ENCODE assay signal across 8 cellular contexts in the genomic region with DNA sequence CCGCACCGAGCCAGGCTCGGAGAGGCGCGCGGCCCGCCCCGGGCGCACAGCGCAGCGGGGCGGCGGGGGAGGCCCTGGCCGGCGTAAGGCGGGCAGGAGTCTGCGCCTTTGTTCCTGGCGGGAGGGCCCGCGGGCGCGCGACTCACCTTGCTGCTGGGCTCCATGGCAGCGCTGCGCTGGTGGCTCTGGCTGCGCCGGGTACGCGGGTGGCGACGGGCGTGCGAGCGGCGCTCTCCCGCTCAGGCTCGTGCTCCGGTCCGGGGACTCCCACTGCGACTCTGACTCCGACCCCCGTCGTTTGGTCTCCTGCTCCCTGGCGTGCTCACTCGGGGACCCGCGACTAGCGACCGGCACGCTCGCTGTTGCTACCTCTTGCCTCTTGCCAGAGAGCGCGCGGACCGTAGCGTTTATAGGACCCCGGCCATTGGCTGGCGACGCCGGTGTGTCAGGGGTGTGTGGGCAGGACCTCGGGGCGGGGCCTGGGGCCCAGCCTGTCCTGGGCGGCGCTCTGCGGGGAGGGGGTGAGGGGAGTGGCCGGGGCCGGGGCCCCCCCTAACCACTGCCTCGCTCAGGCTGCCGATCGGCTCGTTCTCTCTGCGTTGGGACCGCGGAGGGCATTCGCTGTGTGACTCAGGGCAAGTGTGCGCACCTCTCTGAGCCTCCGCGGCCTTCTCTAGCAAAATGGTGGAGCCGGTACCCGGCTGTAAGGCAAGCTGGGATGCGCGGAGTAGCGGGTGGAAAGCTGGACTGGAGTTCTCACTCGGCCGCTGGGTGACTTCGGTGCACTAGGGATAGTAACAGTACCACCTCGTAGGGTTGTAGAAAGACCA. TPM values are rescaled to one million over a fixed set of nuclear protein-coding genes. Genes with fewer than 3 reads are reported as not detected.
A peak's percentile ranks its signal among the peaks of the same experiment; 100 is the strongest.
DNase-seq lines count a peak whose midpoint lies in the region; ATAC-seq and TF ChIP-seq lines count a peak whose summit lies in the region.

Gene SLC2A1, minus strand, starts transcription at position 381 of the 830 bp plus-strand sequence. Its CDS starts 217 bp downstream, at position 164.

- H2AFZ ChIP-seq in H9 (ENCODE audit: low read length) = no peak within 1 kb of the TSS
- H2AFZ ChIP-seq in neuron (ENCODE audit: low read depth, low read length) = no peak within 1 kb of the TSS

- H3K56ac ChIP-seq in H9 (ENCODE audit: insufficient read length, low read depth, low read length) = no peak within 1 kb of the TSS

- H3K27ac ChIP-seq in H9 (ENCODE audit: insufficient read length, low read depth, low read length) = no peak within 1 kb of the TSS
- H3K27ac ChIP-seq in foreskin keratinocyte = peak within 1 kb of the TSS; percentile 54

- ATAC-seq in foreskin keratinocyte = peak; percentile 76

- H2BK120ac ChIP-seq in H9 (ENCODE audit: low read depth, low read length, poor library complexity, severe bottlenecking) = no peak within 1 kb of the TSS

- H3K9ac ChIP-seq in H9 (ENCODE audit: extremely low read depth, insufficient read length, low read length) = peak within 1 kb of the TSS; percentile 90

- no peak within 1 kb of the TSS for H2BK5ac ChIP-seq in H9 (ENCODE audit: insufficient read length, low read length)

- H3K23me2 ChIP-seq in H9 (ENCODE audit: insufficient read length, low read depth, low read length, poor library complexity, severe bottlenecking) = peaks cover 15% of the 10 kb centered on the region

- H4K20me1 ChIP-seq in H9 (ENCODE audit: control insufficient read depth, insufficient read depth, insufficient read length) = peaks cover 4% of the 10 kb centered on the region

- H3K4me2 ChIP-seq in H9 (ENCODE audit: insufficient read depth, insufficient read length, low read length) = peak within 1 kb of the TSS; percentile 72

- H3K4me1 Mint-ChIP-seq in H9 = peaks cover 67 to 69% of the 10 kb centered on the region in 2 experiments

- TF ChIP-seq CTCF in H9 (conservative IDR thresholded peaks at IDR 0.05) (no peak), foreskin keratinocyte (conservative IDR thresholded peaks at IDR 0.05) (no peak)

- H3K4me1 ChIP-seq in H9 (ENCODE audit: insufficient read depth, low read length) = peaks cover 26% of the 10 kb centered on the region
- H3K4me1 ChIP-seq in foreskin keratinocyte = peaks cover 26% of the 10 kb centered on the region
- H3K4me1 ChIP-seq in neuron (ENCODE audit: insufficient read depth, low read length) = peaks cover 64% of the 10 kb centered on the region

- no peak within 1 kb of the TSS for H4K8ac ChIP-seq in H9 (replicated peaks; ENCODE audit: insufficient read length, low read depth, low read length)

- peak within 1 kb of the TSS; percentile 96 for H3K14ac ChIP-seq in H9 (ENCODE audit: insufficient read depth, low read length)

- no peak within 1 kb of the TSS for H4K5ac ChIP-seq in H9 (ENCODE audit: insufficient read length, low read depth, low read length)

- H3K36me3 ChIP-seq in neuron (ENCODE audit: insufficient read depth, low read length) = peaks cover 25% of the 10 kb centered on the region

- H2AK5ac ChIP-seq in H9 (ENCODE audit: insufficient read length, low read length) = no peak within 1 kb of the TSS

- peak; percentile 97 for DNase-seq in ELR (ENCODE audit: low read depth)
- peak; percentile 97 for DNase-seq in H9
- DNase-seq in M059J (ENCODE audit: low read depth) = peak; percentile 94
- DNase-seq in SHP77 (lab: John Stamatoyannopoulos, UW) = peak; percentile 87 to 91
- DNase-seq in activated gamma-delta T cell (lab: John Stamatoyannopoulos, UW) = peak; percentile 95
- peak; percentile 83 to 94 for DNase-seq in foreskin keratinocyte
- DNase-seq in stromal cell of bone marrow (ENCODE audit: low read depth) = peak; percentile 84

- H3K79me1 ChIP-seq in H9 (ENCODE audit: insufficient read depth, low read depth, low read length, poor library complexity, severe bottlenecking) = no peaks in the 10 kb centered on the region

- peaks cover 0 to 7% of the 10 kb centered on the region in 2 experiments; a peak in 2 of 5 replicates for H3K9me3 Mint-ChIP-seq in H9

- H3K4ac ChIP-seq in H9 (ENCODE audit: low read depth, low read length) = no peak within 1 kb of the TSS; the same call in 1 of the 2 replicates

- H3K27ac Mint-ChIP-seq in H9 = peak within 1 kb of the TSS; percentile 92 to 99 (median 99)

- H3K4me3 Mint-ChIP-seq in H9 = peak within 1 kb of the TSS; percentile 93 to 99

- H2BK20ac ChIP-seq in H9 (ENCODE audit: low read depth, low read length, poor library complexity, severe bottlenecking) = no peak within 1 kb of the TSS

- no peak within 1 kb of the TSS for H4K91ac ChIP-seq in H9 (ENCODE audit: insufficient read length, low read depth, low read length)

- H3K27me3 Mint-ChIP-seq in H9 (ENCODE audit: low read depth) = no peaks in the 10 kb centered on the region; the same call in 1 of the 2 replicates

- H3K4me3 ChIP-seq in neuron (ENCODE audit: low read length) = peak within 1 kb of the TSS; percentile 93

- peaks cover 32 to 37% (median 33%) of the 10 kb centered on the region in 3 experiments for H3K36me3 Mint-ChIP-seq in H9 (ENCODE audit: insufficient read depth in 1 of 3, low read depth in 3 of 3)

- no peak within 1 kb of the TSS for H2BK15ac ChIP-seq in H9 (ENCODE audit: low read depth, low read length)

- WGBS in H9 (ENCODE audit: extremely low coverage, insufficient read length, low lambda C conversion rate) = no CpG with 5 or more reads among the region's 87 CpGs

- H3K27me3 ChIP-seq in H9 (ENCODE audit: insufficient read depth, low read length) = no peaks in the 10 kb centered on the region
- H3K27me3 ChIP-seq in foreskin keratinocyte = no peaks in the 10 kb centered on the region
- H3K27me3 ChIP-seq in neuron (ENCODE audit: insufficient read depth, low read length) = no peaks in the 10 kb centered on the region

- peaks cover 42% of the 10 kb centered on the region for H3K79me2 ChIP-seq in H9 (ENCODE audit: insufficient read depth, low read length)

- no peak within 1 kb of the TSS for H3T11ph ChIP-seq in H9 (ENCODE audit: low read length)

- H3K9me3 ChIP-seq in H9 (ENCODE audit: control insufficient read depth, low read depth, low read length) = no peaks in the 10 kb centered on the region
- no peaks in the 10 kb centered on the region for H3K9me3 ChIP-seq in neuron (ENCODE audit: low read length)

- H3K23ac ChIP-seq in H9 (ENCODE audit: insufficient read length, low read depth, low read length) = no peak within 1 kb of the TSS

- no peak within 1 kb of the TSS for H2BK12ac ChIP-seq in H9 (ENCODE audit: insufficient read length, low read depth, low read length)

- peak within 1 kb of the TSS; percentile 95 for H3K18ac ChIP-seq in H9 (ENCODE audit: insufficient read length, low read depth, low read length)

RNA-seq across cellular contexts. Expression of gene SLC2A1, which starts in this region (rescaled TPM):
- total RNA-seq in H9 (2021) = 186 and 187 TPM in 2 replicates
- total RNA-seq in M059J (2014; rRNA removed; shearing (Covaris generic)) = 218 and 274 TPM in 2 replicates
- total RNA-seq in foreskin keratinocyte = 204 and 209 TPM in 2 replicates
- 178 and 182 TPM in 2 replicates for polyA plus RNA-seq in foreskin keratinocyte
